16 cellular contexts compared by ENCODE assay signal in the genomic region with DNA sequence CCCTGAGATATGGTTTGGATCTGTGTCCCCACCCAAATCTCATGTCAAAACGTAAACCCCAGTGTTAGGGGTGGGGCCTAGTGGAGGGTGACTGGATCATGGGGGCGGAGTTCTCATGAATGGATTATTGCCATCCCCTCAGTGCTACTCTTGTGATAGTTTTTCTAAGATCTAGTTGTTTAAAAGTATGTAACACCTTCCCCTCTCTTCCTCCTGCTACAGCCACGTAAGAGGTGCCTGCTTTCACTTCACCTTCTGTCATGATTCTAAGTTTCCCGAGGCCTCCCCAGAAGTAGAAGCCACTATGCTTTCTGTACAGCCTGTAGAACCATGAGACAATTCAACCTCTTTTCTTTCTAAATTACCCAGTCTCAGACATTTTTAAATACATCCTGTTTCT. TPM values are rescaled to one million over a fixed set of nuclear protein-coding genes. Genes with fewer than 3 reads are reported as not detected.
DNase-seq lines count a peak whose midpoint lies in the region; ATAC-seq and TF ChIP-seq lines count a peak whose summit lies in the region.
"Had no signal": no experiment of that assay in that cellular context is flagged by ENCODE, and none has a peak within 500 bp of the region (broad histone marks: within the 10 kb centered on the region; RNA-seq: fewer than 3 reads in every experiment).

No MANE protein-coding gene starts in this region.

- peaks cover 100% of the 10 kb centered on the region for H3K79me2 ChIP-seq in PC-3 (ENCODE audit: low read length)

- CTCF ChIA-PET in activated naive CD4-positive, alpha-beta T cell treated with anti-CD3 and anti-CD28 coated beads, Interleukin-2, amount 10 ng/mL, durations not matched to agents 7 days and 5 days (lab: Charles Lee), result interaction anchor here (2.7 kb wide), 1 partner anchor 8 kb away, joined by 15 read pairs; no protein-coding TSS in a partner anchor
- CTCF ChIA-PET in activated B cell treated with CpG ODN at 0.5 μM for 24 hours (lab: Charles Lee), result no interaction called here
- CTCF ChIA-PET in PC-3 (lab: Charles Lee), result no interaction called here

- intact Hi-C loops in activated B cell treated with CpG ODN at 0.5 μM for 24 hours (cut with micrococcal nuclease), result loop anchor here (5.0 kb wide), 1 partner anchor 281 kb away; the partner anchor contains the start of gene LAPTM4A
- intact Hi-C loops in PC-3 (cut with micrococcal nuclease), result no loop called here
- intact Hi-C loops in sciatic nerve (cut with DNase I), result no loop called here

- no peak overlapping the region for H2AFZ ChIP-seq in PC-3 (ENCODE audit: low read length)

- DNase-seq in activated naive CD4-positive, alpha-beta T cell treated with anti-CD3 and anti-CD28 coated beads, Interleukin-2, amount 10 ng/mL, durations not matched to agents 7 days and 5 days, result no peak
- DNase-seq in activated naive CD4-positive, alpha-beta T cell treated with anti-CD3 and anti-CD28 coated beads, Interleukin-2, amount 50 U/mL, for 16 hours, result no peak
- no peak for DNase-seq in activated B cell treated with CpG ODN at 0.5 μM for 24 hours
- DNase-seq in stimulated activated naive CD8-positive, alpha-beta T cell treated with anti-CD3 and anti-CD28 coated beads, Interleukin-15, amount 100 ng/mL, for 72 hours, result no peak
- DNase-seq in PC-3, result no peak
- DNase-seq in sciatic nerve (ENCODE audit: low spot score), result no peak
- DNase-seq in DMS53 treated with DMSO at 0.1 percent for 48 hours (lab: John Stamatoyannopoulos, UW; ENCODE audit: unreplicated experiment), result no peak
- DNase-seq: activated CD4-positive, alpha-beta T cell treated with anti-CD3 and anti-CD28 coated beads for 48 hours; activated naive CD8-positive, alpha-beta T cell treated with anti-CD3 and anti-CD28 coated beads, Interleukin-2, amount 10 ng/mL, durations not matched to agents 7 days and 5 days; erythroblast; heart left ventricle; NCI-H2081; psoas muscle; uterus had no signal

- ATAC-seq in HG02642 (IDR thresholded peaks at IDR 0.05; ENCODE audit: poor library complexity, unreplicated experiment) (peak; percentile 53), activated B cell treated with CpG ODN at 0.5 μM for 24 hours (ENCODE audit: low read depth) (peak; percentile 74), PC-3 (no peak), sciatic nerve (no peak)
- no peak for ATAC-seq in stimulated activated naive CD8-positive, alpha-beta T cell treated with anti-CD3 and anti-CD28 coated beads, Interleukin-15, amount 100 ng/mL, for 72 hours
- ATAC-seq: heart left ventricle, psoas muscle had no signal

- H3K9me3 Mint-ChIP-seq in activated naive CD4-positive, alpha-beta T cell treated with anti-CD3 and anti-CD28 coated beads, Interleukin-2, amount 10 ng/mL, durations not matched to agents 7 days and 5 days, result peaks cover 27% of the 10 kb centered on the region
- H3K9me3 Mint-ChIP-seq in activated B cell treated with CpG ODN at 0.5 μM for 24 hours, result peaks cover 3% of the 10 kb centered on the region
- peaks cover 10 to 15% of the 10 kb centered on the region in 2 donors for H3K9me3 Mint-ChIP-seq in stimulated activated naive CD8-positive, alpha-beta T cell treated with anti-CD3 and anti-CD28 coated beads, Interleukin-15, amount 100 ng/mL, for 72 hours

- peaks cover 24% of the 10 kb centered on the region for H3K4me1 ChIP-seq in PC-3 (ENCODE audit: insufficient read depth, low read length)
- H3K4me1 ChIP-seq: uterus had no signal

- H3K9me2 ChIP-seq in PC-3 (replicated peaks; ENCODE audit: low read length), result no peaks in the 10 kb centered on the region

- peaks cover 29% of the 10 kb centered on the region for H3K36me3 ChIP-seq in PC-3 (ENCODE audit: low read depth, low read length)
- H3K36me3 ChIP-seq: heart left ventricle, uterus had no signal

- no TSS peak for BruUV-seq in PC-3 (replicated peaks; lab: Mats Ljungman, UMichigan)

- no peaks in the 10 kb centered on the region for H3K9me3 ChIP-seq in PC-3 (ENCODE audit: low read length)
- H3K9me3 ChIP-seq: psoas muscle had no signal

- no peak overlapping the region for H3K4me3 ChIP-seq in PC-3 (ENCODE audit: low read length)
- H3K4me3 ChIP-seq: heart left ventricle, psoas muscle, uterus had no signal

- H3F3A ChIP-seq in PC-3 (ENCODE audit: low read length, unreplicated experiment), result no peaks in the 10 kb centered on the region

- POLR2A ChIA-PET in activated B cell treated with CpG ODN at 0.5 μM for 24 hours (lab: Charles Lee) (interaction anchor here (1.7 kb wide), 1 partner anchor 16 kb away, joined by 4 read pairs; no protein-coding TSS in a partner anchor), PC-3 (lab: Charles Lee; ENCODE audit: unreplicated experiment) (no interaction called here)

- H4K20me1 ChIP-seq in PC-3 (ENCODE audit: low read length), result peaks cover 85% of the 10 kb centered on the region

- peak overlapping the region; percentile 55 for H3K27ac Mint-ChIP-seq in activated naive CD4-positive, alpha-beta T cell treated with anti-CD3 and anti-CD28 coated beads, Interleukin-2, amount 10 ng/mL, durations not matched to agents 7 days and 5 days
- peak overlapping the region; percentile 86 for H3K27ac Mint-ChIP-seq in activated B cell treated with CpG ODN at 0.5 μM for 24 hours
- H3K27ac Mint-ChIP-seq in stimulated activated naive CD8-positive, alpha-beta T cell treated with anti-CD3 and anti-CD28 coated beads, Interleukin-15, amount 100 ng/mL, for 72 hours, result peak overlapping the region; percentile 58 to 90
- H3K27ac Mint-ChIP-seq: activated naive CD8-positive, alpha-beta T cell treated with anti-CD3 and anti-CD28 coated beads, Interleukin-2, amount 10 ng/mL, durations not matched to agents 7 days and 5 days had no signal

- no peak overlapping the region for H3K9ac ChIP-seq in PC-3 (ENCODE audit: low read length)

- TF ChIP-seq CTCF in activated B cell treated with CpG ODN at 0.5 μM for 24 hours (IDR thresholded peaks at IDR 0.05), result no peak
- no peak for TF ChIP-seq CTCF in PC-3 (conservative IDR thresholded peaks at IDR 0.05; ENCODE audit: low read depth, low read length)

- no peak overlapping the region for H3K4me3 Mint-ChIP-seq in activated naive CD4-positive, alpha-beta T cell treated with anti-CD3 and anti-CD28 coated beads, Interleukin-2, amount 10 ng/mL, durations not matched to agents 7 days and 5 days
- peak overlapping the region; percentile 66 for H3K4me3 Mint-ChIP-seq in activated B cell treated with CpG ODN at 0.5 μM for 24 hours
- no peak overlapping the region for H3K4me3 Mint-ChIP-seq in stimulated activated naive CD8-positive, alpha-beta T cell treated with anti-CD3 and anti-CD28 coated beads, Interleukin-15, amount 100 ng/mL, for 72 hours
- H3K4me3 Mint-ChIP-seq: activated naive CD8-positive, alpha-beta T cell treated with anti-CD3 and anti-CD28 coated beads, Interleukin-2, amount 10 ng/mL, durations not matched to agents 7 days and 5 days had no signal

- peaks cover 52% of the 10 kb centered on the region for H3K4me1 Mint-ChIP-seq in activated naive CD4-positive, alpha-beta T cell treated with anti-CD3 and anti-CD28 coated beads, Interleukin-2, amount 10 ng/mL, durations not matched to agents 7 days and 5 days
- peaks cover 92% of the 10 kb centered on the region for H3K4me1 Mint-ChIP-seq in activated B cell treated with CpG ODN at 0.5 μM for 24 hours
- peaks cover 92% of the 10 kb centered on the region for H3K4me1 Mint-ChIP-seq in stimulated activated naive CD8-positive, alpha-beta T cell treated with anti-CD3 and anti-CD28 coated beads, Interleukin-15, amount 100 ng/mL, for 72 hours

- no peak overlapping the region for H3K4me2 ChIP-seq in PC-3 (ENCODE audit: low read length)

- H3K27me3 ChIP-seq in PC-3 (ENCODE audit: low read length), result no peaks in the 10 kb centered on the region
- H3K27me3 ChIP-seq: heart left ventricle, uterus had no signal

- peaks cover 54% of the 10 kb centered on the region for H3K36me3 Mint-ChIP-seq in activated naive CD4-positive, alpha-beta T cell treated with anti-CD3 and anti-CD28 coated beads, Interleukin-2, amount 10 ng/mL, durations not matched to agents 7 days and 5 days
- peaks cover 26% of the 10 kb centered on the region for H3K36me3 Mint-ChIP-seq in activated B cell treated with CpG ODN at 0.5 μM for 24 hours (ENCODE audit: low read depth)

- H3K27ac ChIP-seq in PC-3 (ENCODE audit: low read length), result no peak overlapping the region
- H3K27ac ChIP-seq: heart left ventricle, HL-60, psoas muscle, uterus had no signal

- no peaks in the 10 kb centered on the region for H3K27me3 Mint-ChIP-seq in activated naive CD4-positive, alpha-beta T cell treated with anti-CD3 and anti-CD28 coated beads, Interleukin-2, amount 10 ng/mL, durations not matched to agents 7 days and 5 days
- no peaks in the 10 kb centered on the region for H3K27me3 Mint-ChIP-seq in activated B cell treated with CpG ODN at 0.5 μM for 24 hours
- no peaks in the 10 kb centered on the region for H3K27me3 Mint-ChIP-seq in stimulated activated naive CD8-positive, alpha-beta T cell treated with anti-CD3 and anti-CD28 coated beads, Interleukin-15, amount 100 ng/mL, for 72 hours
- H3K27me3 Mint-ChIP-seq: activated naive CD8-positive, alpha-beta T cell treated with anti-CD3 and anti-CD28 coated beads, Interleukin-2, amount 10 ng/mL, durations not matched to agents 7 days and 5 days had no signal

RNA-seq across cellular contexts. Expression of gene PUM2, which starts 16.9 kb away (rescaled TPM):
- total RNA-seq in activated B cell treated with CpG ODN at 0.5 μM for 24 hours (94.9 and 110 TPM in 2 replicates), PC-3 (2014; rRNA removed) (14.9 and 25.3 TPM in 2 replicates), sciatic nerve (130 TPM)

Comparison
In these comparisons a context has a peak if more than half of its experiments do, and no peak if none do; other contexts are left out.
1. ATAC-seq: peak in HG02642 (single experiment) and activated B cell treated with CpG ODN at 0.5 μM for 24 hours (single experiment); none in stimulated activated naive CD8-positive, alpha-beta T cell treated with anti-CD3 and anti-CD28 coated beads, Interleukin-15, amount 100 ng/mL, for 72 hours (single experiment), PC-3 (single experiment) and sciatic nerve (single experiment).
2. Peak in every context shown above with its lines, with median percentiles within 50 percentile points of each other: H3K27ac Mint-ChIP-seq.